1 cellular context compared by ENCODE assay signal in the genomic region with DNA sequence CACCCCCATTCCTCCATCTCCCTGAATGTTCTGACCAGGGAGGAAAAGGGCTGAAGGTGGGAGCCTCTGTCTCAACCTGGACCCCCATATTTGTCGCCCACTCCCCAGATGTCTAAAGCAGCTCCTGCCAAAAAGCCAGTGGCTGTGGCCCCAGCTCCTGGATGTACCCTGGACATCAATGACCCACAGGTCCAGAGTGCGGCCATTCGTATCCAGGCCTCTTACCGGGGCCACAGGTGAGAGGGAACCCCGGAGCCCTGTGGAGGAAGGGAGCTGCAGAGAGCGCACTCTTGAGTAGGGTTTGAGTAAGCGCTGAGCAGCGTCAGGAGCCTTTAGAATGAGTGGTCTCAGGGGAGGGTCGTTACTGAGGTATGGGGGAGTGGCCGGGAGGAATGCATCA.
TF ChIP-seq lines count a peak whose summit lies in the region.

No MANE protein-coding gene starts in this region.

TF ChIP-seq in H1, 55 proteins besides CTCF, POLR2A, EP300 and RAD21:
- no peak for TF ChIP-seq GABPA (IDR thresholded peaks at IDR 0.05; ENCODE audit: borderline replicate concordance, insufficient read depth, low read length)
- TF ChIP-seq RBBP5 (IDR thresholded peaks at IDR 0.05; ENCODE audit: borderline replicate concordance, low read depth, low read length): no peak
- TF ChIP-seq GTF2F1 (IDR thresholded peaks at IDR 0.05; ENCODE audit: borderline replicate concordance, low read depth, low read length): no peak
- TF ChIP-seq, protein P1, sequence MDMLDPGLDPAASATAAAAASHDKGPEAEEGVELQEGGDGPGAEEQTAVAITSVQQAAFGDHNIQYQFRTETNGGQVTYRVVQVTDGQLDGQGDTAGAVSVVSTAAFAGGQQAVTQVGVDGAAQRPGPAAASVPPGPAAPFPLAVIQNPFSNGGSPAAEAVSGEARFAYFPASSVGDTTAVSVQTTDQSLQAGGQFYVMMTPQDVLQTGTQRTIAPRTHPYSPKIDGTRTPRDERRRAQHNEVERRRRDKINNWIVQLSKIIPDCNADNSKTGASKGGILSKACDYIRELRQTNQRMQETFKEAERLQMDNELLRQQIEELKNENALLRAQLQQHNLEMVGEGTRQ (IDR thresholded peaks at IDR 0.05; ENCODE audit: low read length): no peak
- TF ChIP-seq TBP (IDR thresholded peaks at IDR 0.05; ENCODE audit: low read depth, low read length): no peak
- no peak for TF ChIP-seq SIN3A (conservative IDR thresholded peaks at IDR 0.05 in 1 of 2, IDR thresholded peaks at IDR 0.05 in 1 of 2; ENCODE audit: low read depth in 1 of 2, low read length in 2 of 2)
- no peak for TF ChIP-seq EZH2 (IDR thresholded peaks at IDR 0.05; ENCODE audit: low read depth, low read length, severe bottlenecking)
- TF ChIP-seq BACH1 (IDR thresholded peaks at IDR 0.05; ENCODE audit: low read length): no peak
- TF ChIP-seq BCL11A (IDR thresholded peaks at IDR 0.05; ENCODE audit: low read depth in 2 of 2, low read length in 2 of 2): no peak
- no peak for TF ChIP-seq RFX5 (IDR thresholded peaks at IDR 0.05; ENCODE audit: borderline replicate concordance, low read depth, low read length)
- no peak for TF ChIP-seq POU5F1 (IDR thresholded peaks at IDR 0.05; ENCODE audit: low read depth, low read length)
- TF ChIP-seq, protein P2, sequence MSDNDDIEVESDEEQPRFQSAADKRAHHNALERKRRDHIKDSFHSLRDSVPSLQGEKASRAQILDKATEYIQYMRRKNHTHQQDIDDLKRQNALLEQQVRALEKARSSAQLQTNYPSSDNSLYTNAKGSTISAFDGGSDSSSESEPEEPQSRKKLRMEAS (IDR thresholded peaks at IDR 0.05): no peak
- TF ChIP-seq, protein P3, sequence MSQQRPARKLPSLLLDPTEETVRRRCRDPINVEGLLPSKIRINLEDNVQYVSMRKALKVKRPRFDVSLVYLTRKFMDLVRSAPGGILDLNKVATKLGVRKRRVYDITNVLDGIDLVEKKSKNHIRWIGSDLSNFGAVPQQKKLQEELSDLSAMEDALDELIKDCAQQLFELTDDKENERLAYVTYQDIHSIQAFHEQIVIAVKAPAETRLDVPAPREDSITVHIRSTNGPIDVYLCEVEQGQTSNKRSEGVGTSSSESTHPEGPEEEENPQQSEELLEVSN (IDR thresholded peaks at IDR 0.05): no peak
- no peak for TF ChIP-seq CHD7 (IDR thresholded peaks at IDR 0.05; ENCODE audit: insufficient replicate concordance, low read length)
